In genomic region chr18:51878724-51879123, GRCh38 we compare ENCODE assay signal across 9 cellular contexts.
"Had no signal": no experiment of that assay in that cellular context is flagged by ENCODE, and none has a peak within 500 bp of the region (broad histone marks: within the 10 kb centered on the region; RNA-seq: fewer than 3 reads in every experiment).

No MANE protein-coding gene starts in this region.

- H3K4me2 ChIP-seq: KMS-11 had no signal

- H3K9me3 ChIP-seq: HAP-1 had no signal

- ATAC-seq: HCT116 had no signal

- H3K4me3 ChIP-seq: GM23248, HAP-1 had no signal

- H3K27ac ChIP-seq: GM23248, HL-60, KMS-11 had no signal

- DNase-seq: GM23248, GOT3, H7, HFFc6, KBM-7 had no signal

- H3K4me1 ChIP-seq: HAP-1 had no signal

- H2AFZ ChIP-seq: GM23248 had no signal

- H3K36me3 ChIP-seq: HAP-1 had no signal

- H3K9ac ChIP-seq: GM23248, KMS-11 had no signal
